Comparison of ENCODE assay signal across 13 cellular contexts in the genomic region with DNA sequence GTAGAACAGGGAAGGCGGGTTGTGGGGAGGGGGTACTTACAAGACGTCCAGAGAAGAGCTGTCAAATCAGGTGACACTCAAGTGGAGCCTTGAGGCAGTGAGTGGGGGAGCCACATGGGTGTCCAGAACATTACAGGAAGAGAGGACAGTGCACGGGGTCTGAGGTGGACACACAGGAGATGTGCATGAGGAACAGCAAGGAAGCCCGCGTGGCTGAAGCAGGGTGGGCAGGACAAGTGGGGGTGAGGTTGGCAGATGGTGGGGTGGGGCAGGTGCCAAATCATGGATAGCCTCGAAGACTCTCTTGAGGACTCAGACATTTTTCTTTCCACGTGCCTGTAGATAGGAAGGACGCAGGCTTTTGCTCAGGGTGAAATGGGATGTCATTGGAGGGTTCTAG. TPM values are rescaled to one million over a fixed set of nuclear protein-coding genes. Genes with fewer than 3 reads are reported as not detected.
DNase-seq lines count a peak whose midpoint lies in the region; ATAC-seq lines count a peak whose summit lies in the region.
"Had no signal": no experiment of that assay in that cellular context is flagged by ENCODE, and none has a peak within 500 bp of the region (broad histone marks: within the 10 kb centered on the region; RNA-seq: fewer than 3 reads in every experiment).

No MANE protein-coding gene starts in this region.

- peaks cover 1% of the 10 kb centered on the region for H3K36me3 Mint-ChIP-seq in T-helper 1 cell treated with Interleukin-12 subunit alpha and Interleukin-12 subunit beta and Interleukin-4 antibody, amounts not matched to agents 30 μg/mL and 1 μg/mL, for 36 hours (ENCODE audit: low read depth)
- no peaks in the 10 kb centered on the region for H3K36me3 Mint-ChIP-seq in activated T-helper 17 cell treated with anti-CD3 and anti-CD28 coated beads, Interleukin-2, amount 50 U/mL, for 72 hours (ENCODE audit: low read depth)
- no peaks in the 10 kb centered on the region for H3K36me3 Mint-ChIP-seq in stimulated activated memory B cell treated with anti-CD40 and anti-IgM and Interleukin-4, amounts not matched to agents 10 μg/mL and 1 μg/mL and 100 μg/mL, for 72 hours

- no peaks in the 10 kb centered on the region for H3K9me3 ChIP-seq in iPS-20b (ENCODE audit: insufficient read depth, low read depth, low read length)
- H3K9me3 ChIP-seq: HAP-1 had no signal

- peak overlapping the region; percentile 10 for H3K27ac Mint-ChIP-seq in T-helper 1 cell treated with Interleukin-12 subunit alpha and Interleukin-12 subunit beta and Interleukin-4 antibody, amounts not matched to agents 30 μg/mL and 1 μg/mL, for 36 hours
- peak overlapping the region; percentile 65 for H3K27ac Mint-ChIP-seq in activated T-helper 17 cell treated with anti-CD3 and anti-CD28 coated beads, Interleukin-2, amount 50 U/mL, for 72 hours
- peak overlapping the region; percentile 23 for H3K27ac Mint-ChIP-seq in stimulated activated memory B cell treated with anti-CD40 and anti-IgM and Interleukin-4, amounts not matched to agents 10 μg/mL and 1 μg/mL and 100 μg/mL, for 72 hours
- H3K27ac Mint-ChIP-seq: IgD-negative memory B cell had no signal

- H3K4me1 ChIP-seq in iPS-20b (ENCODE audit: insufficient read depth, low read length) = peaks cover 30% of the 10 kb centered on the region
- H3K4me1 ChIP-seq: HAP-1 had no signal

- ATAC-seq in activated T-helper 17 cell treated with anti-CD3 and anti-CD28 coated beads, Interleukin-2, amount 50 U/mL, for 72 hours (replicated peaks) = no peak
- no peak for ATAC-seq in stimulated activated memory B cell treated with anti-CD40 and anti-IgM and Interleukin-4, amounts not matched to agents 10 μg/mL and 1 μg/mL and 100 μg/mL, for 72 hours

- H3K4me1 Mint-ChIP-seq in T-helper 1 cell treated with Interleukin-12 subunit alpha and Interleukin-12 subunit beta and Interleukin-4 antibody, amounts not matched to agents 30 μg/mL and 1 μg/mL, for 36 hours (ENCODE audit: low read depth) = peaks cover 41% of the 10 kb centered on the region
- H3K4me1 Mint-ChIP-seq in activated T-helper 17 cell treated with anti-CD3 and anti-CD28 coated beads, Interleukin-2, amount 50 U/mL, for 72 hours = peaks cover 9% of the 10 kb centered on the region
- peaks cover 33% of the 10 kb centered on the region for H3K4me1 Mint-ChIP-seq in stimulated activated memory B cell treated with anti-CD40 and anti-IgM and Interleukin-4, amounts not matched to agents 10 μg/mL and 1 μg/mL and 100 μg/mL, for 72 hours

- H3K4me3 ChIP-seq in iPS-20b (ENCODE audit: low read length) = peak overlapping the region; percentile 97

- peaks cover 11% of the 10 kb centered on the region for H3K27me3 ChIP-seq in iPS-20b (ENCODE audit: insufficient read depth, low read length)

- H3K4me3 Mint-ChIP-seq in T-helper 1 cell treated with Interleukin-12 subunit alpha and Interleukin-12 subunit beta and Interleukin-4 antibody, amounts not matched to agents 30 μg/mL and 1 μg/mL, for 36 hours = peak overlapping the region; percentile 61
- peak overlapping the region; percentile 49 for H3K4me3 Mint-ChIP-seq in activated T-helper 17 cell treated with anti-CD3 and anti-CD28 coated beads, Interleukin-2, amount 50 U/mL, for 72 hours
- H3K4me3 Mint-ChIP-seq in stimulated activated memory B cell treated with anti-CD40 and anti-IgM and Interleukin-4, amounts not matched to agents 10 μg/mL and 1 μg/mL and 100 μg/mL, for 72 hours = no peak overlapping the region
- H3K4me3 Mint-ChIP-seq: neural crest cell had no signal

- peak overlapping the region; percentile 94; the same call in 1 of the 2 replicates for H3K9ac ChIP-seq in iPS-20b (ENCODE audit: low read depth, low read length)

- peaks cover 14% of the 10 kb centered on the region for H3K27me3 Mint-ChIP-seq in T-helper 1 cell treated with Interleukin-12 subunit alpha and Interleukin-12 subunit beta and Interleukin-4 antibody, amounts not matched to agents 30 μg/mL and 1 μg/mL, for 36 hours (ENCODE audit: low read depth)
- peaks cover 13% of the 10 kb centered on the region for H3K27me3 Mint-ChIP-seq in activated T-helper 17 cell treated with anti-CD3 and anti-CD28 coated beads, Interleukin-2, amount 50 U/mL, for 72 hours
- peaks cover 15% of the 10 kb centered on the region for H3K27me3 Mint-ChIP-seq in stimulated activated memory B cell treated with anti-CD40 and anti-IgM and Interleukin-4, amounts not matched to agents 10 μg/mL and 1 μg/mL and 100 μg/mL, for 72 hours

- H3K36me3 ChIP-seq in iPS-20b (ENCODE audit: insufficient read depth, low read depth, low read length) = peaks cover 6% of the 10 kb centered on the region; the same call in 1 of the 2 replicates
- H3K36me3 ChIP-seq: HAP-1 had no signal

- no peaks in the 10 kb centered on the region for H3K9me3 Mint-ChIP-seq in T-helper 1 cell treated with Interleukin-12 subunit alpha and Interleukin-12 subunit beta and Interleukin-4 antibody, amounts not matched to agents 30 μg/mL and 1 μg/mL, for 36 hours
- H3K9me3 Mint-ChIP-seq in activated T-helper 17 cell treated with anti-CD3 and anti-CD28 coated beads, Interleukin-2, amount 50 U/mL, for 72 hours = no peaks in the 10 kb centered on the region
- no peaks in the 10 kb centered on the region for H3K9me3 Mint-ChIP-seq in stimulated activated memory B cell treated with anti-CD40 and anti-IgM and Interleukin-4, amounts not matched to agents 10 μg/mL and 1 μg/mL and 100 μg/mL, for 72 hours
- H3K9me3 Mint-ChIP-seq: IgD-negative memory B cell, neural crest cell had no signal

- no peak for DNase-seq in T-helper 1 cell
- DNase-seq in iPS-NIHi11 (ENCODE audit: low spot score) = no peak
- DNase-seq in SHP77 treated with DMSO at 0.1 percent for 48 hours (lab: John Stamatoyannopoulos, UW) = no peak
- no peak for DNase-seq in activated gamma-delta T cell treated with Interleukin-2 at 50 U/mL for 16 hours
- DNase-seq: activated CD4-positive, CD25-positive, alpha-beta regulatory T cell treated with anti-CD3 and anti-CD28 coated beads, Interleukin-2, amount 50 U/mL, for 72 hours; NCI-H1694 had no signal

- H3K27ac ChIP-seq in iPS-20b (ENCODE audit: low read length) = no peak overlapping the region

RNA-seq across cellular contexts. Expression of a gene that starts 0.9 kb away (rescaled TPM):
- total RNA-seq in activated T-helper 17 cell treated with anti-CD3 and anti-CD28 coated beads, Interleukin-2, amount 50 U/mL, for 72 hours = under 1 TPM; 0.28 to 0.45 TPM
- total RNA-seq: neural crest cell had no signal

RNA-seq across cellular contexts. Expression of a gene that starts 21.3 kb away (rescaled TPM):
- total RNA-seq in activated T-helper 17 cell treated with anti-CD3 and anti-CD28 coated beads, Interleukin-2, amount 50 U/mL, for 72 hours = 10 to 100 TPM; 88.9 to 98.6 TPM

RNA-seq across cellular contexts. Expression of a gene that starts 24.1 kb away (rescaled TPM):
- total RNA-seq in activated T-helper 17 cell treated with anti-CD3 and anti-CD28 coated beads, Interleukin-2, amount 50 U/mL, for 72 hours = 10 to 100 TPM in 1 of 2 donors, 1 to 10 TPM in 1; 8.4 to 12.2 TPM

Comparison
In these comparisons a context has a peak if more than half of its experiments do, and no peak if none do; other contexts are left out.
1. H3K27ac Mint-ChIP-seq: peak in every context shown above with its lines; median percentile 65 in activated T-helper 17 cell treated with anti-CD3 and anti-CD28 coated beads, Interleukin-2, amount 50 U/mL, for 72 hours; 23 in stimulated activated memory B cell treated with anti-CD40 and anti-IgM and Interleukin-4, amounts not matched to agents 10 μg/mL and 1 μg/mL and 100 μg/mL, for 72 hours; 10 in T-helper 1 cell treated with Interleukin-12 subunit alpha and Interleukin-12 subunit beta and Interleukin-4 antibody, amounts not matched to agents 30 μg/mL and 1 μg/mL, for 36 hours.